Comparison of ENCODE assay signal across 1 cellular context in the genomic region with DNA sequence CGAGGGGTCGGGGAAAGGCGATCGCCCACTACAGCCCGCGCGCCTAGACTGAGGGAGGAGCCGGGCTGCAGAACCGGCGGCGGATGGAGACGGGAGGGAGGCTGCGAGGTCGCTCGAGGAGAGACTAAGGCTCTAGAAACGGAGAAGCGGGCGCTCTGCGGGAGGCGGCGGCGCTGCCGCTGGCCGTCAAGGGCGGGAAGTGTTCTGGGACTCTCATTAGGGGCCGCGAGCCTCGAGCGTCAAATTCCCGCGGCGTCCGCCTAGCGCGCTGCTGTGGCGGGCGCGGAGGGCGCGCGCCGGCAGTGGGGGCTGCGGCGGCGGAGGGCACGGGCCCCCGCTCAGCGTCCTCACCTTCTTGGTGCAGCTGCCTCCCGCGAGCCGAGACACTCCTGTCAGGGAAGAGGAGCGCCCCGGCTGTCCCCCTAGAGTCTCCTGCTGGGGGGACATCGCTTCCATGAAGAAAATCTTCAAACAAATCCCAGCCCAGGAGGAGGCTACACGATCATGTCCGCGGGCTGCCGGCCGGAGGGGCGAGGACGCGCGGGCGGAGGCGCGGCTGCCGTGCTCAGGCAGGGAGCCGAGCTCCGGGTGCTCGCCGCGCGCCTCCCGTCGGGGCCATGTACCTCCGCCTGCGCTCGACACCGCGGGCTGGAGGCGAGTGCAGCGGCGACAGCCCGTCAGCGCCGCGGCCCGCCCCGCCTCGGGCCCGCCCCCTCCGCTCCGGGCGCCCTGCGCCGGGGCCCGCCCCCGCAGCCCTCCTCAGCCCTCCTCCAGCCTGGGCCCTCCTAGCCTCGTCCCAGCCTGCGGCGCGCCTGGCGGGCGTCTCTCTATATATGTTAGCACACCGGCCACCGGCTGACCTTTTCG.
TF ChIP-seq lines count a peak whose summit lies in the region.

Gene ARHGAP20 (minus strand): TSS at position 662 of the 867 bp plus-strand sequence. CDS start 206 bp downstream, at position 456.

TF ChIP-seq in GM12878, 131 proteins besides CTCF, POLR2A, EP300 and RAD21 (continued from another document):
- TF ChIP-seq ZBTB33 (IDR thresholded peaks at IDR 0.05), result no peak
- TF ChIP-seq ZBTB40 (IDR thresholded peaks at IDR 0.05; ENCODE audit: borderline replicate concordance), result no peak
TF ChIP-seq in GM12878: peak in this region for 3.
